8 cellular contexts compared by ENCODE assay signal in the genomic region with DNA sequence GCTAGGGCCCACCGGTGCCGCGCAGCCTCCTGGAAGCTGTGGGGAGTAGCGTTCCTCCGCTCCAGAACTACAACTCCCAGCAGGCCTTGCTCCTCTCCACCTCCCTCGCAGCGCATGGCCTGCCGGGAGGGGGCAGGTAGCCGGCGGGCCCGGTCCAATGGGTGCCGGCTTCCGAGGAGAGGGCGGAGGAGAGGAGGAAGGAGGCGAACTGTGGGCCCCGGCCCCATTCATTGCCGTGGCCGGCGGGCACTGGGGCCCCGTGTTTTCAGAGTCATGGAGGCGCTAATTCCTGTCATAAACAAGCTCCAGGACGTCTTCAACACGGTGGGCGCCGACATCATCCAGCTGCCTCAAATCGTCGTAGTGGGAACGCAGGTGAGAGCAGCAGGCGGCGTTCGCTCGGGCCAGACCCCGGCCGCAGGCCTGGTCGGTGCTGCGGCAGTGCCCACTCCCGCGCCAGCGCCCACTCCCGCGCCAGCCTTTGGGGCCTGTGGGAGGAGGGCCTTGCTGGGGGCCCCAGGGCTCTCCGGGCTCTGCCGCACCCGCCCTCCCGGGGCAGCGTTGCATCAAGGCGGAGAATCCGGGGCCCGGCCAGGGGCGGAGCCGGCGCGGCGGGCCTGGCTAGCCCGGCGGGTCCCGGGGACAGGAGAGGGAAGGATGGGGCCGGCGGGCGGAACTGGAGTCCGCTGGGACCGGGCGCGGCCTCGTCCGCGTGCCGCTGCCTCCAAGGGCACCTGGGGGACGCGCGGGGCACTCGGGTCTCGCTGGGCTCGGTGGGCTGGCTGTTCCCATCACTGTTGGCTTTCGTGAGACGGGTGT. TPM values are rescaled to one million over a fixed set of nuclear protein-coding genes. Genes with fewer than 3 reads are reported as not detected.
DNase-seq lines count a peak whose midpoint lies in the region; ATAC-seq and TF ChIP-seq lines count a peak whose summit lies in the region.

A gene (plus strand): TSS at position 211 of the 819 bp plus-strand sequence. CDS start 63 bp downstream, at position 274.

- peak within 1 kb of the TSS; percentile 72 for H3K4me3 ChIP-seq in BE2C (ENCODE audit: low read depth, low read length)
- peak within 1 kb of the TSS; percentile 86 for H3K4me3 ChIP-seq in colonic mucosa

- TF ChIP-seq CTCF in BE2C (IDR thresholded peaks at IDR 0.05; ENCODE audit: low read depth, low read length), result no peak
- TF ChIP-seq CTCF in colonic mucosa (IDR thresholded peaks at IDR 0.05), result no peak

- H3K9me3 ChIP-seq in BE2C (no peaks in the 10 kb centered on the region), colonic mucosa (no peaks in the 10 kb centered on the region)

- peak; percentile 96 for ATAC-seq in HG03460 (IDR thresholded peaks at IDR 0.05; ENCODE audit: unreplicated experiment)

- intact Hi-C loops in colonic mucosa (cut with DNase I), result no loop called here

- H3K4me1 ChIP-seq in BE2C (no peaks in the 10 kb centered on the region), colonic mucosa (no peaks in the 10 kb centered on the region)

- H3K27ac ChIP-seq in colonic mucosa (peak within 1 kb of the TSS; percentile 94), layer of hippocampus (ENCODE audit: low read depth, low read length) (peak within 1 kb of the TSS; percentile 89)

- DNase-seq in BE2C, result peak; percentile 97
- DNase-seq in GM19240 (ENCODE audit: insufficient read length, low spot score), result peak; percentile 87
- DNase-seq in NCI-H526 (lab: John Stamatoyannopoulos, UW), result peak; percentile 96 to 98
- DNase-seq in activated CD4-positive, alpha-beta T cell treated with anti-CD3 and anti-CD28 coated beads for 48 hours, result peak; percentile 93
- DNase-seq in colonic mucosa, result peak; percentile 95
- peak; percentile 84 to 88 for DNase-seq in stimulated activated CD4-positive, alpha-beta T cell treated with anti-CD3 and anti-CD28 coated beads, Interleukin-1b, Interleukin-23, amount 100 ng/mL, for 4 hours (ENCODE audit: low read depth in 2 of 2)

- H3K36me3 ChIP-seq in BE2C (peaks cover 10% of the 10 kb centered on the region), colonic mucosa (no peaks in the 10 kb centered on the region)

- no peaks in the 10 kb centered on the region for H3K27me3 ChIP-seq in BE2C
- H3K27me3 ChIP-seq in colonic mucosa, result no peaks in the 10 kb centered on the region
- no peaks in the 10 kb centered on the region for H3K27me3 ChIP-seq in layer of hippocampus (ENCODE audit: control insufficient read depth, insufficient read depth, low read length)

- H3K9ac ChIP-seq in colonic mucosa (ENCODE audit: low read depth in 2 of 2, low read length in 2 of 2), result peak within 1 kb of the TSS; percentile 78 to 92

RNA-seq across cellular contexts. Expression of the gene that starts here (rescaled TPM):
- polyA plus RNA-seq in BE2C (2012; ENCODE audit: insufficient read depth, insufficient read length, low read depth), result 80.5 TPM
- 10 to 100 TPM; 45.0 to 55.6 TPM for total RNA-seq in colonic mucosa

Comparison
In these comparisons a context has a peak if more than half of its experiments do, and no peak if none do; other contexts are left out.
1. Peak in every context shown above with its lines: DNase-seq, ATAC-seq, H3K4me3 ChIP-seq and H3K27ac ChIP-seq.